ENCODE assay signal across 20 cellular contexts in genomic region chr17:79298801-79299200, GRCh38.
"Had no signal": no experiment of that assay in that cellular context is flagged by ENCODE, and none has a peak within 500 bp of the region (broad histone marks: within the 10 kb centered on the region; RNA-seq: fewer than 3 reads in every experiment).

No MANE protein-coding gene starts in this region.

- H3K4me3 ChIP-seq: esophagus muscularis mucosa, heart right ventricle, thyroid gland had no signal

- H3K9me3 Mint-ChIP-seq: activated naive CD4-positive, alpha-beta T cell treated with anti-CD3 and anti-CD28 coated beads, Interleukin-2, amount 50 U/mL, for 72 hours; activated T-helper 1 cell treated with anti-CD3 and anti-CD28 coated beads, Interleukin-12 subunit alpha, Interleukin-12 subunit beta, Interleukin-2, Interleukin-4 antibody, amounts not matched to agents 30 ng/mL and 10 ng/mL and 1 ng/mL, durations not matched to agents 14 hours and 24 hours and 36 hours; dendritic cell treated with granulocyte-macrophage colony-stimulating factor and Interleukin-4, amounts not matched to agents 40 ng/mL and 50 ng/mL, for 4 days; immature natural killer cell; memory B cell had no signal

- H3K4me1 Mint-ChIP-seq: activated CD4-positive, alpha-beta T cell treated with anti-CD3 and anti-CD28 coated beads for 36 hours; immature natural killer cell had no signal

- H3K4me1 ChIP-seq: esophagus muscularis mucosa, heart right ventricle, thyroid gland had no signal

- H3K4me3 Mint-ChIP-seq: activated CD4-positive, alpha-beta T cell treated with anti-CD3 and anti-CD28 coated beads for 36 hours; activated T-helper 1 cell treated with anti-CD3 and anti-CD28 coated beads, Interleukin-12 subunit alpha, Interleukin-12 subunit beta, Interleukin-2, Interleukin-4 antibody, amounts not matched to agents 30 ng/mL and 10 ng/mL and 1 ng/mL, durations not matched to agents 14 hours and 24 hours and 36 hours; dendritic cell treated with granulocyte-macrophage colony-stimulating factor and Interleukin-4, amounts not matched to agents 40 ng/mL and 50 ng/mL, for 4 days; immature natural killer cell; memory B cell; WTC11 had no signal

- ATAC-seq: activated CD4-positive, alpha-beta T cell treated with anti-CD3 and anti-CD28 coated beads for 36 hours; activated naive CD4-positive, alpha-beta T cell treated with anti-CD3 and anti-CD28 coated beads, Interleukin-2, amount 50 U/mL, for 72 hours; heart right ventricle; WTC11 had no signal

- H3K9me3 ChIP-seq: esophagus muscularis mucosa, heart right ventricle, thyroid gland had no signal

- H3K27me3 ChIP-seq: thyroid gland had no signal

- DNase-seq: activated CD4-positive, alpha-beta T cell treated with anti-CD3 and anti-CD28 coated beads for 36 hours; activated CD4-positive, alpha-beta T cell treated with anti-CD3 and anti-CD28 coated beads, Interleukin-2, amount 50 U/mL, for 48 hours; activated gamma-delta T cell treated with Interleukin-2 at 50 U/mL for 16 hours; activated T-cell treated with anti-CD3 and anti-CD28 coated beads for 4 hours; amniotic stem cell; effector CD8-positive, alpha-beta T cell; heart right ventricle; immature natural killer cell; kidney glomerular epithelial cell; retina; stimulated activated CD4-positive, alpha-beta T cell treated with anti-CD3 and anti-CD28 coated beads, Interleukin-12 subunit alpha, Interleukin-12 subunit beta, amount 100 ng/mL, for 4 hours; stimulated activated CD4-positive, alpha-beta T cell treated with anti-CD3 and anti-CD28 coated beads, Interleukin-1b, Interleukin-23, amount 100 ng/mL, for 48 hours; stimulated activated naive CD4-positive, alpha-beta T cell treated with Interleukin-2 at 50 U/mL for 16 hours; thyroid gland had no signal

- H3K36me3 ChIP-seq: esophagus muscularis mucosa, heart right ventricle, thyroid gland had no signal

- H3K36me3 Mint-ChIP-seq: activated naive CD4-positive, alpha-beta T cell treated with anti-CD3 and anti-CD28 coated beads, Interleukin-2, amount 50 U/mL, for 72 hours; immature natural killer cell; memory B cell; WTC11 had no signal

- H3K27ac ChIP-seq: esophagus muscularis mucosa, heart right ventricle, thyroid gland had no signal

- H3K27ac Mint-ChIP-seq: activated CD4-positive, alpha-beta T cell treated with anti-CD3 and anti-CD28 coated beads for 36 hours; activated T-helper 1 cell treated with anti-CD3 and anti-CD28 coated beads, Interleukin-12 subunit alpha, Interleukin-12 subunit beta, Interleukin-2, Interleukin-4 antibody, amounts not matched to agents 30 ng/mL and 10 ng/mL and 1 ng/mL, durations not matched to agents 14 hours and 24 hours and 36 hours; dendritic cell treated with granulocyte-macrophage colony-stimulating factor and Interleukin-4, amounts not matched to agents 40 ng/mL and 50 ng/mL, for 4 days; immature natural killer cell; WTC11 had no signal
